9 cellular contexts compared by ENCODE assay signal in the genomic region with DNA sequence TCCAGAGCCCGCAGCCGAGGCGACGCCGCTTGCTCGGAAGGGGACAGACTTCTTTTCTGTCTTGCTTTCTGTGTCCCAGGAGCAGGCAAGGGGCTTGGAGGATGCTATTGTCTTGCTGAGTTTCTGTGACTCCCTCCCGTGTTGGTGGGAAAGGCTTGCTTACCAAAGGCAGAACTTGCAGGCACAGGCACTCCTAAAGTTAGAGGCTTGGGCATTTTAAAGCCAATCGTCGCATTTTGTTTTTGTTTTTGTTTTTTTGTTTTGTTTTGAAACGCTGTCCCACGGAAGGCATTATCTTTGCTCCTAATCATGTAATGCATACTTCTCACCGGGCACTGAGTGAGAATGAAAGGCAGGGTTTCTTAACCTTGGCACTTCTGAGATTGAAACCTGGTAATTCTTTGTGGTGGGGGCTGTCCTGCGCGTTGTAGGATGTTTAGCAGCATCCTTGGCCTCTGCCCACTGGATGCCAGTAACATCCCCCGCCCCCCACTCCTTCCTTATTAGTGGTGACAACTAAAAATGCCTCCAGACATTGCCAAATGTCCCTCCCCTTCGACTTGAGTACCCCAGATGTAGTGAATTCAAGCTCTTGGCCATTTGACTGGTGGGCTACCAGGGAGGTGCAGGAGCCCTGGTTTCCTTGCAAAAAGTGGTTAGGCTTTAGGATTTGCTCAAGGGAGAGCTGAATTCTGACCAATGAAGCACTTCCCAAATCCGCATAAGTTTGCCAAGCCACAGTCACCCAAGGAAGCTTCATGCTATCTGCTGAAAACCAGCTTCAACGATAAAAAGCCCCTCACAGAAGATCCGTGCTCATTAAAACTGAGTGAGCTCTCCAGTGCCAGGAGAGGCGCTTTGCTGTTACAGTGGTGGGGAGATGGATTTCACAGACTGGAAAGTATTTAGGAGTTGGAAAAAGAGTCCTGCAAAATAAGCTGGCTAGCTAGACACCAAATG. TPM values are rescaled to one million over a fixed set of nuclear protein-coding genes. Genes with fewer than 3 reads are reported as not detected.
DNase-seq lines count a peak whose midpoint lies in the region; ATAC-seq and TF ChIP-seq lines count a peak whose summit lies in the region.
"Had no signal": no experiment of that assay in that cellular context is flagged by ENCODE, and none has a peak within 500 bp of the region (broad histone marks: within the 10 kb centered on the region; RNA-seq: fewer than 3 reads in every experiment).

No MANE protein-coding gene starts in this region.

- intact Hi-C loops in esophagus squamous epithelium (cut with DNase I) (loop anchor here (5.0 kb wide), 1 partner anchor 293 kb away; no protein-coding TSS in a partner anchor), ovary (cut with DNase I) (loop anchor here (1.0 to 10.0 kb wide), 8 partner anchors 49 to 293 kb away; no protein-coding TSS in a partner anchor)

- H3K4me1 ChIP-seq in SJSA1 (replicated peaks) (peaks cover 20% of the 10 kb centered on the region), esophagus squamous epithelium (peaks cover 0 to 65% (median 23%) of the 10 kb centered on the region in 3 donors), ovary (ENCODE audit: insufficient read depth) (peaks cover 13% of the 10 kb centered on the region)

- TF ChIP-seq POLR2A in esophagus squamous epithelium (IDR thresholded peaks at IDR 0.05) = no peak
- no peak for TF ChIP-seq POLR2A in ovary (IDR thresholded peaks at IDR 0.05)

- H3K9me3 ChIP-seq in SJSA1 (replicated peaks) = no peaks in the 10 kb centered on the region
- no peaks in the 10 kb centered on the region for H3K9me3 ChIP-seq in esophagus squamous epithelium
- H3K9me3 ChIP-seq in ovary = no peaks in the 10 kb centered on the region

- H3K4me3 ChIP-seq in SJSA1 (peak overlapping the region; percentile 80), esophagus squamous epithelium (peak overlapping the region; percentile 47 to 87 (median 76)), ovary (peak overlapping the region; percentile 88)

- H3K27me3 ChIP-seq in SJSA1 (replicated peaks) = no peaks in the 10 kb centered on the region
- H3K27me3 ChIP-seq in esophagus squamous epithelium = peaks cover 0 to 22% (median 0%) of the 10 kb centered on the region in 4 donors
- H3K27me3 ChIP-seq in ovary = no peaks in the 10 kb centered on the region

- 2 to 4% methylated on average over 16 to 18 of the region's 20 CpGs for WGBS in esophagus squamous epithelium, 2 donors
- WGBS in ovary, 3 donors = 1% methylated on average over 20 of the region's 20 CpGs

- TF ChIP-seq EP300 in ovary (IDR thresholded peaks at IDR 0.05) = no peak

- peak overlapping the region; percentile 40; the same call in 1 of the 2 replicates for H3K27ac ChIP-seq in SJSA1
- H3K27ac ChIP-seq in esophagus squamous epithelium = peak overlapping the region; percentile 63 to 91 (median 88)
- peak overlapping the region; percentile 64 to 86 for H3K27ac ChIP-seq in ovary

- ATAC-seq in GM21447 (IDR thresholded peaks at IDR 0.05; ENCODE audit: unreplicated experiment) = no peak

- H3K36me3 ChIP-seq in SJSA1 (peaks cover 8% of the 10 kb centered on the region), esophagus squamous epithelium (no peaks in the 10 kb centered on the region), ovary (no peaks in the 10 kb centered on the region)

- no peak for TF ChIP-seq CTCF in esophagus squamous epithelium (IDR thresholded peaks at IDR 0.05)
- TF ChIP-seq CTCF in ovary (IDR thresholded peaks at IDR 0.05) = no peak

- DNase-seq in DMS79 treated with DMSO at 0.1 percent for 48 hours (lab: John Stamatoyannopoulos, UW) = peak; percentile 28
- no peak for DNase-seq in DMS79 (lab: John Stamatoyannopoulos, UW)
- peak in 1 of 2 experiments; percentile 50 for DNase-seq in SJSA1 (ENCODE audit: low read depth in 1 of 2, low spot score in 2 of 2)
- DNase-seq in esophagus squamous epithelium (lab: John Stamatoyannopoulos, UW) = no peak
- peak in 3 of 5 donors; percentile 40 to 48 (median 41) for DNase-seq in ovary
- no peak for DNase-seq in NCI-H1092 (lab: John Stamatoyannopoulos, UW)
- no peak for DNase-seq in activated CD8-positive, alpha-beta memory T cell treated with anti-CD3 and anti-CD28 coated beads, Interleukin-2, amount 50 U/mL, for 48 hours

RNA-seq across cellular contexts. Expression of a gene that starts 1.1 kb away (rescaled TPM):
- 19.4 and 30.8 TPM in 2 replicates for total RNA-seq in SJSA1 (2014; rRNA removed; shearing (Covaris generic))
- 10 to 100 TPM in 3 of 4 donors, 1 to 10 TPM in 1; 7.8 to 50.9 (median 17.3) TPM for total RNA-seq in esophagus squamous epithelium
- 100 to 1,000 TPM in 6 of 7 donors, 10 to 100 TPM in 1; 73.0 to 196 (median 152) TPM for total RNA-seq in ovary
- polyA plus RNA-seq in ovary = 100 to 1,000 TPM; 105 to 276 TPM

RNA-seq across cellular contexts. Expression of a gene that starts 39.7 kb away (rescaled TPM):
- total RNA-seq in SJSA1 (2014; rRNA removed; shearing (Covaris generic)) = not detected in 2 replicates
- total RNA-seq in esophagus squamous epithelium (1 to 10 TPM in 1 of 4 donors, not detected in 3; 2.5 TPM), ovary (not detected)
- not detected for polyA plus RNA-seq in ovary
- total RNA-seq: subcutaneous adipose tissue had no signal

Comparison
In these comparisons a context has a peak if more than half of its experiments do, and no peak if none do; other contexts are left out.
1. DNase-seq: peak in DMS79 treated with DMSO at 0.1 percent for 48 hours (single experiment) and ovary (3 of 5); none in DMS79 (single experiment), esophagus squamous epithelium (single experiment), NCI-H1092 (single experiment) and activated CD8-positive, alpha-beta memory T cell treated with anti-CD3 and anti-CD28 coated beads, Interleukin-2, amount 50 U/mL, for 48 hours (single experiment).
2. Peak in every context shown above with its lines, with median percentiles within 50 percentile points of each other: H3K27ac ChIP-seq and H3K4me3 ChIP-seq.